Comparison of ENCODE assay signal across 8 cellular contexts in the genomic region with DNA sequence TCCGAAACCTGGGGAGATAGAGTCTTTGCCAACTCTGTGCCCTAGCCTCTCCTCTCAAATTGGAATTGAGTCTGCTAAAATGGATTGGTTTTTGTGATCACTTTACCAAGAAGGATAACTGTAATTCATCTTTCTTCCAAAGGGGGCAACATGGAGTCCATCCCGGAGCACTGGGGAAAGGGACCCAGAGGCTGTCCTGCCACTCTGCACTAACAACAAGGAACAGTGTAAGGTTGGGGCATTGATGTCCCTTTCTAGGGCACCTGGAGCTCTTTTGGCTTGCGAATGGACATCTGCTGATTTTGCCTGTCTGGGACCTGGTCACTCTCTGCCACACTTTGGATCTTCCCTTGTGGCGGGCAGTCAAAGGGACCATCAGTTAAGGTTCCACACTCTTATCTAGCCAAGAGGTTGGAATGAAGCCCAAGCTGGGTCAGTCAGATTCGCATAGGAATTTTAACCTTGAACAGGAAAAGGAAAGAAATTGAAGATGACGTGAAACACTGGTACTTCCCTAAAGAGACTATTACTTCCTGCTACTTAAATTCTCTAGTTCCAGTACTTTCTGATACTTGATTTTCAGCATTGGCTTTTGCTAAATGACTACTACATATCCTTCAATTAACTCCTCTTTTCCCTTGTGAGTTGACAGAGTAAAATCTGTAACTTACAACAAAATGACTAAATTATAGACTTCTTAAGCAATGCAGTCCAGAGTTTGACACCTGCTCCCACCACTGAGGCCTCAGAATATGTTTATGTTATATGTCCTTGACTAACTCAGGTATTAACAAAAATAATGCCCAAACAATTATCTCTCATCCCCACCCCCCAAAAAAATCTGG.
DNase-seq lines count a peak whose midpoint lies in the region; ATAC-seq and TF ChIP-seq lines count a peak whose summit lies in the region.

No MANE protein-coding gene starts in this region.

- H3K27me3 ChIP-seq in H7 (ENCODE audit: control insufficient read depth, insufficient read depth, low read length): no peaks in the 10 kb centered on the region
- H3K27me3 ChIP-seq in liver (ENCODE audit: control insufficient read depth in 4 of 4, insufficient read depth in 4 of 4, low read length in 3 of 4): no peaks in the 10 kb centered on the region

- peak; percentile 27 to 63 for TF ChIP-seq RAD21 in liver (IDR thresholded peaks at IDR 0.05)

- H3K4me3 ChIP-seq in H7 (ENCODE audit: insufficient read depth, low read depth, low read length) (no peak overlapping the region), WI38 (ENCODE audit: low read depth, low read length) (no peak overlapping the region), liver (ENCODE audit: low read depth in 1 of 3, low read length in 3 of 3) (no peak overlapping the region)

- no peak overlapping the region for H3K9ac ChIP-seq in liver (ENCODE audit: low read depth in 1 of 2, low read length in 2 of 2)

- H3K36me3 ChIP-seq in H7 (replicated peaks; ENCODE audit: control insufficient read depth, insufficient read depth, low read length) (no peaks in the 10 kb centered on the region), liver (ENCODE audit: control insufficient read depth in 4 of 4, insufficient read depth in 3 of 4, low read depth in 1 of 4, low read length in 3 of 4) (no peaks in the 10 kb centered on the region)

- no peak overlapping the region for H3K27ac ChIP-seq in liver (ENCODE audit: low read depth in 1 of 2, low read length in 2 of 2)

- DNase-seq in COLO668 (lab: John Stamatoyannopoulos, UW; ENCODE audit: unreplicated experiment) (peak; percentile 18), H7 (peak; percentile 58), SKM-1 (lab: John Stamatoyannopoulos, UW; ENCODE audit: unreplicated experiment) (no peak)
- no peak for DNase-seq in activated CD8-positive, alpha-beta memory T cell treated with anti-CD3 and anti-CD28 coated beads for 24 hours

- TF ChIP-seq CTCF in WI38 (IDR thresholded peaks at IDR 0.05; ENCODE audit: low read depth, low read length) (peak; percentile 53), liver (IDR thresholded peaks at IDR 0.05; ENCODE audit: low read depth, low read length, missing input control) (peak; percentile 23)

- H3K9me3 ChIP-seq in liver (ENCODE audit: control insufficient read depth in 4 of 4, low read length in 3 of 4): no peaks in the 10 kb centered on the region

- ATAC-seq in HG03039 (IDR thresholded peaks at IDR 0.05; ENCODE audit: unreplicated experiment) (no peak), GM21825 (IDR thresholded peaks at IDR 0.05; ENCODE audit: unreplicated experiment) (no peak)

- WGBS in liver: 70% methylated on average over 6 of the region's 6 CpGs

- no peaks in the 10 kb centered on the region for H3K4me1 ChIP-seq in liver (ENCODE audit: control insufficient read depth in 4 of 4, insufficient read depth in 4 of 4, low read length in 3 of 4)

TF ChIP-seq in liver, 16 proteins besides CTCF, POLR2A, EP300 and RAD21:
- TF ChIP-seq, protein P1, sequence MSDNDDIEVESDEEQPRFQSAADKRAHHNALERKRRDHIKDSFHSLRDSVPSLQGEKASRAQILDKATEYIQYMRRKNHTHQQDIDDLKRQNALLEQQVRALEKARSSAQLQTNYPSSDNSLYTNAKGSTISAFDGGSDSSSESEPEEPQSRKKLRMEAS (IDR thresholded peaks at IDR 0.05): no peak
- TF ChIP-seq FOXA2 (IDR thresholded peaks at IDR 0.05): no peak
- TF ChIP-seq, protein P2, sequence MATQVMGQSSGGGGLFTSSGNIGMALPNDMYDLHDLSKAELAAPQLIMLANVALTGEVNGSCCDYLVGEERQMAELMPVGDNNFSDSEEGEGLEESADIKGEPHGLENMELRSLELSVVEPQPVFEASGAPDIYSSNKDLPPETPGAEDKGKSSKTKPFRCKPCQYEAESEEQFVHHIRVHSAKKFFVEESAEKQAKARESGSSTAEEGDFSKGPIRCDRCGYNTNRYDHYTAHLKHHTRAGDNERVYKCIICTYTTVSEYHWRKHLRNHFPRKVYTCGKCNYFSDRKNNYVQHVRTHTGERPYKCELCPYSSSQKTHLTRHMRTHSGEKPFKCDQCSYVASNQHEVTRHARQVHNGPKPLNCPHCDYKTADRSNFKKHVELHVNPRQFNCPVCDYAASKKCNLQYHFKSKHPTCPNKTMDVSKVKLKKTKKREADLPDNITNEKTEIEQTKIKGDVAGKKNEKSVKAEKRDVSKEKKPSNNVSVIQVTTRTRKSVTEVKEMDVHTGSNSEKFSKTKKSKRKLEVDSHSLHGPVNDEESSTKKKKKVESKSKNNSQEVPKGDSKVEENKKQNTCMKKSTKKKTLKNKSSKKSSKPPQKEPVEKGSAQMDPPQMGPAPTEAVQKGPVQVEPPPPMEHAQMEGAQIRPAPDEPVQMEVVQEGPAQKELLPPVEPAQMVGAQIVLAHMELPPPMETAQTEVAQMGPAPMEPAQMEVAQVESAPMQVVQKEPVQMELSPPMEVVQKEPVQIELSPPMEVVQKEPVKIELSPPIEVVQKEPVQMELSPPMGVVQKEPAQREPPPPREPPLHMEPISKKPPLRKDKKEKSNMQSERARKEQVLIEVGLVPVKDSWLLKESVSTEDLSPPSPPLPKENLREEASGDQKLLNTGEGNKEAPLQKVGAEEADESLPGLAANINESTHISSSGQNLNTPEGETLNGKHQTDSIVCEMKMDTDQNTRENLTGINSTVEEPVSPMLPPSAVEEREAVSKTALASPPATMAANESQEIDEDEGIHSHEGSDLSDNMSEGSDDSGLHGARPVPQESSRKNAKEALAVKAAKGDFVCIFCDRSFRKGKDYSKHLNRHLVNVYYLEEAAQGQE (IDR thresholded peaks at IDR 0.05): no peak
- TF ChIP-seq, protein P3, sequence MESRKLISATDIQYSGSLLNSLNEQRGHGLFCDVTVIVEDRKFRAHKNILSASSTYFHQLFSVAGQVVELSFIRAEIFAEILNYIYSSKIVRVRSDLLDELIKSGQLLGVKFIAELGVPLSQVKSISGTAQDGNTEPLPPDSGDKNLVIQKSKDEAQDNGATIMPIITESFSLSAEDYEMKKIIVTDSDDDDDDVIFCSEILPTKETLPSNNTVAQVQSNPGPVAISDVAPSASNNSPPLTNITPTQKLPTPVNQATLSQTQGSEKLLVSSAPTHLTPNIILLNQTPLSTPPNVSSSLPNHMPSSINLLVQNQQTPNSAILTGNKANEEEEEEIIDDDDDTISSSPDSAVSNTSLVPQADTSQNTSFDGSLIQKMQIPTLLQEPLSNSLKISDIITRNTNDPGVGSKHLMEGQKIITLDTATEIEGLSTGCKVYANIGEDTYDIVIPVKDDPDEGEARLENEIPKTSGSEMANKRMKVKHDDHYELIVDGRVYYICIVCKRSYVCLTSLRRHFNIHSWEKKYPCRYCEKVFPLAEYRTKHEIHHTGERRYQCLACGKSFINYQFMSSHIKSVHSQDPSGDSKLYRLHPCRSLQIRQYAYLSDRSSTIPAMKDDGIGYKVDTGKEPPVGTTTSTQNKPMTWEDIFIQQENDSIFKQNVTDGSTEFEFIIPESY (IDR thresholded peaks at IDR 0.05): no peak
TF ChIP-seq in liver: peak in this region for 0.

Comparison
In these comparisons a context has a peak if more than half of its experiments do, and no peak if none do; other contexts are left out.
1. DNase-seq: peak in COLO668 (single experiment) and H7 (single experiment); none in activated CD8-positive, alpha-beta memory T cell treated with anti-CD3 and anti-CD28 coated beads for 24 hours (single experiment) and SKM-1 (single experiment).